9 cellular contexts compared by ENCODE assay signal in genomic region chrX:132740316-132741123, GRCh38.
A peak's percentile ranks its signal among the peaks of the same experiment; 100 is the strongest.
DNase-seq lines count a peak whose midpoint lies in the region; ATAC-seq and TF ChIP-seq lines count a peak whose summit lies in the region.
"Had no signal": no experiment of that assay in that cellular context is flagged by ENCODE, and none has a peak within 500 bp of the region (broad histone marks: within the 10 kb centered on the region; RNA-seq: fewer than 3 reads in every experiment).

No MANE protein-coding gene starts in this region.

- no peak for TF ChIP-seq POLR2A in erythroblast (IDR thresholded peaks at IDR 0.05; ENCODE audit: low read length)

- no peaks in the 10 kb centered on the region for H3K79me2 ChIP-seq in osteoblast (ENCODE audit: insufficient read depth, low read length)

- DNase-seq in GM12865 (ENCODE audit: low read depth): no peak
- no peak for DNase-seq in LNCaP clone FGC (ENCODE audit: low read depth)
- DNase-seq in dorsolateral prefrontal cortex: no peak
- no peak for DNase-seq in osteoblast (ENCODE audit: insufficient read length, low spot score, missing footprints)
- DNase-seq in GM19238 (ENCODE audit: insufficient read length, low spot score): no peak
- DNase-seq in stimulated activated CD8-positive, alpha-beta memory T cell treated with anti-CD3 and anti-CD28 coated beads, Interleukin-4, amount 100 ng/mL, for 48 hours: no peak
- DNase-seq in erythroblast (lab: John Stamatoyannopoulos, UW): no peak
- DNase-seq: hypothalamus had no signal

- no peak for ATAC-seq in GM19397 (IDR thresholded peaks at IDR 0.05; ENCODE audit: unreplicated experiment)

- H4K20me1 ChIP-seq in osteoblast (ENCODE audit: insufficient read depth, low read length): no peaks in the 10 kb centered on the region

- H3K27me3 ChIP-seq in dorsolateral prefrontal cortex (peaks cover 0 to 93% (median 24%) of the 10 kb centered on the region in 45 donors), osteoblast (ENCODE audit: insufficient read depth, low read length) (peaks cover 13% of the 10 kb centered on the region)

- H3K4me2 ChIP-seq in osteoblast (ENCODE audit: insufficient read depth, low read length): no peak overlapping the region

- H3K4me3 ChIP-seq in GM12865 (ENCODE audit: low read depth, low read length) (no peak overlapping the region), LNCaP clone FGC (ENCODE audit: low read depth, low read length) (no peak overlapping the region), dorsolateral prefrontal cortex (no peak overlapping the region), osteoblast (ENCODE audit: insufficient read depth, low read length) (no peak overlapping the region)

- TF ChIP-seq CTCF in GM12865 (IDR thresholded peaks at IDR 0.05; ENCODE audit: insufficient read depth, low read depth, low read length, missing control alignments) (peak; percentile 37), LNCaP clone FGC (IDR thresholded peaks at IDR 0.05; ENCODE audit: control insufficient read depth, extremely low read depth, insufficient read depth) (peak; percentile 51), dorsolateral prefrontal cortex (IDR thresholded peaks at IDR 0.05 in 54 of 56, conservative IDR thresholded peaks at IDR 0.05 in 2 of 56; ENCODE audit: low read depth in 1 of 56, partially characterized antibody in 56 of 56) (peak; percentile 36 to 70 (median 52)), osteoblast (IDR thresholded peaks at IDR 0.05; ENCODE audit: extremely low read depth, low read depth, low read length) (peak; percentile 62)

- intact Hi-C loops in dorsolateral prefrontal cortex (cut with DNase I): loop anchor here in 1 of 2 donors (10.0 kb wide), 1 partner anchor 934 kb away; no protein-coding TSS in a partner anchor

- H3K36me3 ChIP-seq in osteoblast (ENCODE audit: insufficient read depth, low read length): no peaks in the 10 kb centered on the region

- H3K9me3 ChIP-seq in osteoblast (ENCODE audit: low read depth, low read length): no peaks in the 10 kb centered on the region

- H3K27ac ChIP-seq in dorsolateral prefrontal cortex: no peak overlapping the region
- no peak overlapping the region for H3K27ac ChIP-seq in osteoblast (ENCODE audit: low read depth, low read length)

- H3K4me1 ChIP-seq in osteoblast (ENCODE audit: insufficient read depth, low read length): no peaks in the 10 kb centered on the region

- H2AFZ ChIP-seq in osteoblast (ENCODE audit: low read length): no peak overlapping the region
